ENCODE assay signal across 8 cellular contexts in genomic region chr15:29925227-29926082, GRCh38.
DNase-seq lines count a peak whose midpoint lies in the region; ATAC-seq and TF ChIP-seq lines count a peak whose summit lies in the region.

No MANE protein-coding gene starts in this region.

- H3K4me3 Mint-ChIP-seq in activated CD4-positive, alpha-beta T cell treated with anti-CD3 and anti-CD28 coated beads, Interleukin-2, amount 10 ng/mL, durations not matched to agents 24 days and 14 days, result no peak overlapping the region
- H3K4me3 Mint-ChIP-seq in neural crest cell, result no peak overlapping the region

- ATAC-seq in HG03139 (IDR thresholded peaks at IDR 0.05; ENCODE audit: unreplicated experiment), result no peak

- intact Hi-C loops in activated CD4-positive, alpha-beta T cell treated with anti-CD3 and anti-CD28 coated beads, Interleukin-2, amount 10 ng/mL, durations not matched to agents 24 days and 14 days (cut with micrococcal nuclease), result no loop called here

- DNase-seq in ELR (ENCODE audit: low read depth), result peak; percentile 89
- DNase-seq in activated CD4-positive, alpha-beta T cell treated with anti-CD3 and anti-CD28 coated beads, Interleukin-2, amount 10 ng/mL, durations not matched to agents 24 days and 14 days, result peak; percentile 57
- peak; percentile 72 for DNase-seq in fibroblast of gingiva (ENCODE audit: low read depth)
- peak; percentile 82 for DNase-seq in neural crest cell (ENCODE audit: low read depth, low spot score)
- no peak for DNase-seq in superior temporal gyrus (ENCODE audit: extremely low spot score)
- no peak for DNase-seq in GF-D8 (lab: John Stamatoyannopoulos, UW)

- H3K9me3 Mint-ChIP-seq in activated CD4-positive, alpha-beta T cell treated with anti-CD3 and anti-CD28 coated beads, Interleukin-2, amount 10 ng/mL, durations not matched to agents 24 days and 14 days, result no peaks in the 10 kb centered on the region
- no peaks in the 10 kb centered on the region for H3K9me3 Mint-ChIP-seq in neural crest cell

- no peaks in the 10 kb centered on the region for H3K36me3 Mint-ChIP-seq in activated CD4-positive, alpha-beta T cell treated with anti-CD3 and anti-CD28 coated beads, Interleukin-2, amount 10 ng/mL, durations not matched to agents 24 days and 14 days (ENCODE audit: low read depth)
- no peaks in the 10 kb centered on the region for H3K36me3 Mint-ChIP-seq in neural crest cell (ENCODE audit: low read depth)

- peak; percentile 74 for TF ChIP-seq CTCF in LNCAP (IDR thresholded peaks at IDR 0.05)
- TF ChIP-seq CTCF in neural crest cell (conservative IDR thresholded peaks at IDR 0.05), result peak; percentile 77

- no peak overlapping the region for H3K27ac Mint-ChIP-seq in activated CD4-positive, alpha-beta T cell treated with anti-CD3 and anti-CD28 coated beads, Interleukin-2, amount 10 ng/mL, durations not matched to agents 24 days and 14 days
- no peak overlapping the region for H3K27ac Mint-ChIP-seq in neural crest cell (ENCODE audit: unreplicated experiment)

- peaks cover 16% of the 10 kb centered on the region for H3K27me3 Mint-ChIP-seq in activated CD4-positive, alpha-beta T cell treated with anti-CD3 and anti-CD28 coated beads, Interleukin-2, amount 10 ng/mL, durations not matched to agents 24 days and 14 days
- peaks cover 5% of the 10 kb centered on the region for H3K27me3 Mint-ChIP-seq in neural crest cell (ENCODE audit: low read depth)

- H3K4me1 Mint-ChIP-seq in activated CD4-positive, alpha-beta T cell treated with anti-CD3 and anti-CD28 coated beads, Interleukin-2, amount 10 ng/mL, durations not matched to agents 24 days and 14 days, result no peaks in the 10 kb centered on the region
- H3K4me1 Mint-ChIP-seq in neural crest cell, result peaks cover 14% of the 10 kb centered on the region

Comparison
In these comparisons a context has a peak if more than half of its experiments do, and no peak if none do; other contexts are left out.
1. DNase-seq: peak in ELR (single experiment), activated CD4-positive, alpha-beta T cell treated with anti-CD3 and anti-CD28 coated beads, Interleukin-2, amount 10 ng/mL, durations not matched to agents 24 days and 14 days (single experiment), fibroblast of gingiva (single experiment) and neural crest cell (single experiment); none in superior temporal gyrus (single experiment) and GF-D8 (single experiment).